In genomic region chr17:31741371-31741770, GRCh38 we compare ENCODE assay signal across 1 cellular context.
TF ChIP-seq lines count a peak whose summit lies in the region.

No MANE protein-coding gene starts in this region.

TF ChIP-seq in GM23338, 12 proteins besides CTCF, POLR2A, EP300 and RAD21 (continued from another document):
- TF ChIP-seq, protein P1, sequence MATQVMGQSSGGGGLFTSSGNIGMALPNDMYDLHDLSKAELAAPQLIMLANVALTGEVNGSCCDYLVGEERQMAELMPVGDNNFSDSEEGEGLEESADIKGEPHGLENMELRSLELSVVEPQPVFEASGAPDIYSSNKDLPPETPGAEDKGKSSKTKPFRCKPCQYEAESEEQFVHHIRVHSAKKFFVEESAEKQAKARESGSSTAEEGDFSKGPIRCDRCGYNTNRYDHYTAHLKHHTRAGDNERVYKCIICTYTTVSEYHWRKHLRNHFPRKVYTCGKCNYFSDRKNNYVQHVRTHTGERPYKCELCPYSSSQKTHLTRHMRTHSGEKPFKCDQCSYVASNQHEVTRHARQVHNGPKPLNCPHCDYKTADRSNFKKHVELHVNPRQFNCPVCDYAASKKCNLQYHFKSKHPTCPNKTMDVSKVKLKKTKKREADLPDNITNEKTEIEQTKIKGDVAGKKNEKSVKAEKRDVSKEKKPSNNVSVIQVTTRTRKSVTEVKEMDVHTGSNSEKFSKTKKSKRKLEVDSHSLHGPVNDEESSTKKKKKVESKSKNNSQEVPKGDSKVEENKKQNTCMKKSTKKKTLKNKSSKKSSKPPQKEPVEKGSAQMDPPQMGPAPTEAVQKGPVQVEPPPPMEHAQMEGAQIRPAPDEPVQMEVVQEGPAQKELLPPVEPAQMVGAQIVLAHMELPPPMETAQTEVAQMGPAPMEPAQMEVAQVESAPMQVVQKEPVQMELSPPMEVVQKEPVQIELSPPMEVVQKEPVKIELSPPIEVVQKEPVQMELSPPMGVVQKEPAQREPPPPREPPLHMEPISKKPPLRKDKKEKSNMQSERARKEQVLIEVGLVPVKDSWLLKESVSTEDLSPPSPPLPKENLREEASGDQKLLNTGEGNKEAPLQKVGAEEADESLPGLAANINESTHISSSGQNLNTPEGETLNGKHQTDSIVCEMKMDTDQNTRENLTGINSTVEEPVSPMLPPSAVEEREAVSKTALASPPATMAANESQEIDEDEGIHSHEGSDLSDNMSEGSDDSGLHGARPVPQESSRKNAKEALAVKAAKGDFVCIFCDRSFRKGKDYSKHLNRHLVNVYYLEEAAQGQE (IDR thresholded peaks at IDR 0.05; ENCODE audit: unreplicated experiment): no peak
- TF ChIP-seq POLR2AphosphoS5 (IDR thresholded peaks at IDR 0.05; ENCODE audit: low read depth): no peak
